Comparison of ENCODE assay signal across 8 cellular contexts in genomic region chr11:130861902-130862552, GRCh38. TPM values are rescaled to one million over a fixed set of nuclear protein-coding genes. Genes with fewer than 3 reads are reported as not detected.
DNase-seq lines count a peak whose midpoint lies in the region; ATAC-seq and TF ChIP-seq lines count a peak whose summit lies in the region.

No MANE protein-coding gene starts in this region.

- TF ChIP-seq CTCF in AG09309 (IDR thresholded peaks at IDR 0.05; ENCODE audit: control insufficient read depth, insufficient read depth, low read depth, low read length, missing control alignments) (peak; percentile 100), WI38 (IDR thresholded peaks at IDR 0.05; ENCODE audit: low read depth, low read length) (peak; percentile 98), mammary epithelial cell (conservative IDR thresholded peaks at IDR 0.05 in 1 of 2, IDR thresholded peaks at IDR 0.05 in 1 of 2; ENCODE audit: extremely low read depth in 1 of 2, insufficient read depth in 1 of 2, low read depth in 1 of 2, low read length in 2 of 2) (peak; percentile 98 to 100)

- no peaks in the 10 kb centered on the region for H3K27me3 ChIP-seq in mammary epithelial cell (ENCODE audit: insufficient read depth, low read length)

- peaks cover 3% of the 10 kb centered on the region for H3K4me1 ChIP-seq in mammary epithelial cell (ENCODE audit: insufficient read depth, low read length)

- intact Hi-C loops in mammary epithelial cell (cut with micrococcal nuclease): loop anchor here (1.0 kb wide), 5 partner anchors 32 to 649 kb away; no protein-coding TSS in a partner anchor

- in situ Hi-C loops in mammary epithelial cell (cut with MboI; ENCODE audit: low sequenced_read_pairs in 2 of 2): loop anchor here in 1 of 2 donors (25.0 kb wide), 1 partner anchor 650 kb away; no protein-coding TSS in a partner anchor

- ATAC-seq in GM18909 (IDR thresholded peaks at IDR 0.05; ENCODE audit: poor library complexity, unreplicated experiment) (peak; percentile 75), HG03175 (IDR thresholded peaks at IDR 0.05; ENCODE audit: unreplicated experiment) (peak; percentile 81)

- H3K9ac ChIP-seq in mammary epithelial cell (ENCODE audit: insufficient read depth, low read length): no peak overlapping the region

- no peaks in the 10 kb centered on the region for H3K79me2 ChIP-seq in mammary epithelial cell (ENCODE audit: insufficient read depth, low read length)

- H2AFZ ChIP-seq in mammary epithelial cell (ENCODE audit: low read depth, low read length): peak overlapping the region; percentile 17

- BruUV-seq in mammary epithelial cell (replicated peaks; lab: Mats Ljungman, UMichigan): no TSS peak

- H3K4me3 ChIP-seq in AG09309 (ENCODE audit: control insufficient read depth, low read depth, low read length): no peak overlapping the region
- H3K4me3 ChIP-seq in WI38 (ENCODE audit: low read depth, low read length): no peak overlapping the region
- H3K4me3 ChIP-seq in mammary epithelial cell (replicated peaks in 1 of 3; ENCODE audit: insufficient read depth in 1 of 3, low read depth in 2 of 3, low read length in 3 of 3): peak overlapping the region in 1 of 3 experiments; percentile 23

- no peaks in the 10 kb centered on the region for H3K9me3 ChIP-seq in mammary epithelial cell (replicated peaks; ENCODE audit: insufficient read depth, low read length)

- no peak overlapping the region for H3K27ac ChIP-seq in mammary epithelial cell (ENCODE audit: insufficient read depth, low read depth, low read length)

- H3K36me3 ChIP-seq in mammary epithelial cell (ENCODE audit: insufficient read depth, low read length): no peaks in the 10 kb centered on the region

- peak overlapping the region; percentile 78 for H3K4me2 ChIP-seq in mammary epithelial cell (ENCODE audit: insufficient read depth, low read depth, low read length)

- H4K20me1 ChIP-seq in mammary epithelial cell (ENCODE audit: insufficient read depth, low read length): no peaks in the 10 kb centered on the region

- CTCF ChIA-PET in mammary epithelial cell (lab: Charles Lee; ENCODE audit: low non-redundant PET): interaction anchor here (0.6 to 1.0 kb wide), 5 partner anchors 425 to 658 kb away, joined by 3 to 12 read pairs (median 3); no protein-coding TSS in a partner anchor

- peak; percentile 59 for DNase-seq in AG09309 (ENCODE audit: low read depth)
- peak; percentile 96 for DNase-seq in NCI-H2227 (lab: John Stamatoyannopoulos, UW; ENCODE audit: unreplicated experiment)
- peak; percentile 70 for DNase-seq in mammary epithelial cell
- DNase-seq in iris pigment epithelial cell (ENCODE audit: low read depth): peak; percentile 89
- DNase-seq in stimulated activated CD4-positive, alpha-beta T cell treated with anti-CD3 and anti-CD28 coated beads, Interleukin-15, amount 100 ng/mL, for 24 hours: peak; percentile 90

- dilution Hi-C loops in mammary epithelial cell (cut with HindIII; ENCODE audit: low sequenced_read_pairs): loop anchor here (25.0 kb wide), 1 partner anchor 650 kb away; no protein-coding TSS in a partner anchor

- 21% methylated on average over 11 of the region's 25 CpGs for WGBS in mammary epithelial cell (ENCODE audit: low coverage, missing lambda C conversion rate)

RNA-seq across cellular contexts. Expression of gene SNX19, which starts 54.3 kb away (rescaled TPM):
- 100 to 1,000 TPM in 1 of 2 donors, 10 to 100 TPM in 1; 56.4 to 112 TPM for total RNA-seq in mammary epithelial cell
- polyA plus RNA-seq in mammary epithelial cell: 40.8 TPM
- polyA minus RNA-seq in mammary epithelial cell: 82.7 TPM
